ENCODE assay signal across 26 cellular contexts in genomic region chr9:123432331-123433236, GRCh38.
DNase-seq lines count a peak whose midpoint lies in the region; ATAC-seq, FAIRE-seq and TF ChIP-seq lines count a peak whose summit lies in the region.
"Had no signal": no experiment of that assay in that cellular context is flagged by ENCODE, and none has a peak within 500 bp of the region (broad histone marks: within the 10 kb centered on the region; RNA-seq: fewer than 3 reads in every experiment).

No MANE protein-coding gene starts in this region.

- H3K4me1 Mint-ChIP-seq in stimulated activated memory B cell treated with anti-CD40 and anti-IgM and Interleukin-4, amounts not matched to agents 10 μg/mL and 1 μg/mL and 100 μg/mL, for 72 hours = peaks cover 8% of the 10 kb centered on the region

- H3K9me3 Mint-ChIP-seq in stimulated activated memory B cell treated with anti-CD40 and anti-IgM and Interleukin-4, amounts not matched to agents 10 μg/mL and 1 μg/mL and 100 μg/mL, for 72 hours = peaks cover 4% of the 10 kb centered on the region
- H3K9me3 Mint-ChIP-seq: CD4-positive, alpha-beta T cell had no signal

- no peak for TF ChIP-seq EP300 in sigmoid colon (IDR thresholded peaks at IDR 0.05)

- TF ChIP-seq POLR2A in sigmoid colon (IDR thresholded peaks at IDR 0.05) = no peak

- H3K27me3 ChIP-seq in bronchial epithelial cell (ENCODE audit: control insufficient read depth, insufficient read depth, low read length) (no peaks in the 10 kb centered on the region), sigmoid colon (no peaks in the 10 kb centered on the region)
- H3K27me3 ChIP-seq: BLaER1 treated with 17β-estradiol and CSF1 and Interleukin-3, amounts not matched to agents 10 nM and 100 nM had no signal

- DNase-seq in HEK293T (ENCODE audit: extremely low spot score) (no peak), bronchial epithelial cell (ENCODE audit: low read depth) (no peak), mucosa of descending colon (no peak), Kasumi-1 (lab: John Stamatoyannopoulos, UW) (no peak), sigmoid colon (no peak)
- DNase-seq: AML-193; CD4-positive, alpha-beta T cell; GOT3; Karpas-422; MV-4-11; NCI-H1105; NCI-H1436 treated with DMSO at 0.1 percent for 48 hours; NCI-H187 treated with DMSO at 0.1 percent for 48 hours; NCI-H2107; NCI-H446; NCI-H524 treated with DMSO at 0.1 percent for 48 hours; NCI-H774; SK-N-SH had no signal

- ATAC-seq in mucosa of descending colon = peak; percentile 8
- ATAC-seq in stimulated activated memory B cell treated with anti-CD40 and anti-IgM and Interleukin-4, amounts not matched to agents 10 μg/mL and 1 μg/mL and 100 μg/mL, for 72 hours = peak; percentile 24
- ATAC-seq in HG02571 (IDR thresholded peaks at IDR 0.05; ENCODE audit: unreplicated experiment) = no peak
- ATAC-seq: A549, HCT116 had no signal

- no peak for TF ChIP-seq CTCF in bronchial epithelial cell (IDR thresholded peaks at IDR 0.05; ENCODE audit: insufficient read depth, low read length, severe bottlenecking)
- TF ChIP-seq CTCF in mucosa of descending colon (IDR thresholded peaks at IDR 0.05) = no peak
- no peak for TF ChIP-seq CTCF in sigmoid colon (IDR thresholded peaks at IDR 0.05)

- no peak overlapping the region for H3K4me3 Mint-ChIP-seq in stimulated activated memory B cell treated with anti-CD40 and anti-IgM and Interleukin-4, amounts not matched to agents 10 μg/mL and 1 μg/mL and 100 μg/mL, for 72 hours
- H3K4me3 Mint-ChIP-seq: CD4-positive, alpha-beta T cell had no signal

- POLR2A ChIA-PET in HEK293T (lab: Yijun Ruan, JAX) = no interaction called here

- WGBS in sigmoid colon, 2 donors = 97% methylated on average over 22 of the region's 22 CpGs

- H3K4me3 ChIP-seq in bronchial epithelial cell (ENCODE audit: low read depth, low read length) (no peak overlapping the region), mucosa of descending colon (no peak overlapping the region), sigmoid colon (no peak overlapping the region)
- H3K4me3 ChIP-seq: A549; BLaER1 treated with 17β-estradiol and CSF1 and Interleukin-3, amounts not matched to agents 10 nM and 100 nM had no signal

- FAIRE-seq in bronchial epithelial cell (lab: Jason Lieb, UNC) = peak; percentile 28
- FAIRE-seq: A549, D721Med, GM18507, RCC 7860 had no signal

- H3K27me3 Mint-ChIP-seq in stimulated activated memory B cell treated with anti-CD40 and anti-IgM and Interleukin-4, amounts not matched to agents 10 μg/mL and 1 μg/mL and 100 μg/mL, for 72 hours = no peaks in the 10 kb centered on the region
- H3K27me3 Mint-ChIP-seq: CD4-positive, alpha-beta T cell had no signal

- H3K27ac Mint-ChIP-seq in stimulated activated memory B cell treated with anti-CD40 and anti-IgM and Interleukin-4, amounts not matched to agents 10 μg/mL and 1 μg/mL and 100 μg/mL, for 72 hours = no peak overlapping the region
- H3K27ac Mint-ChIP-seq: CD4-positive, alpha-beta T cell had no signal

- H3K27ac ChIP-seq in sigmoid colon = no peak overlapping the region
- H3K27ac ChIP-seq: A549; BLaER1 treated with 17β-estradiol and CSF1 and Interleukin-3, amounts not matched to agents 10 nM and 100 nM had no signal

- H3K9me3 ChIP-seq in mucosa of descending colon (no peaks in the 10 kb centered on the region), sigmoid colon (no peaks in the 10 kb centered on the region)
- H3K9me3 ChIP-seq: SK-N-SH had no signal

- CTCF ChIA-PET in HEK293T (lab: Yijun Ruan, JAX) = interaction anchor here (1.1 kb wide), 1 partner anchor 23 kb away, joined by 3 read pairs; no protein-coding TSS in a partner anchor

- intact Hi-C loops in mucosa of descending colon (cut with DNase I, micrococcal nuclease) (no loop called here), sigmoid colon (cut with DNase I) (no loop called here)

- H3K36me3 Mint-ChIP-seq in stimulated activated memory B cell treated with anti-CD40 and anti-IgM and Interleukin-4, amounts not matched to agents 10 μg/mL and 1 μg/mL and 100 μg/mL, for 72 hours = peaks cover 81% of the 10 kb centered on the region

- H3K36me3 ChIP-seq in bronchial epithelial cell (ENCODE audit: control insufficient read depth, insufficient read depth, low read length) (peaks cover 1% of the 10 kb centered on the region), mucosa of descending colon (ENCODE audit: low read depth) (no peaks in the 10 kb centered on the region), sigmoid colon (peaks cover 0 to 43% (median 3%) of the 10 kb centered on the region in 4 donors)

- H3K4me1 ChIP-seq in mucosa of descending colon (ENCODE audit: low read depth) (no peaks in the 10 kb centered on the region), sigmoid colon (no peaks in the 10 kb centered on the region)
- H3K4me1 ChIP-seq: A549 had no signal

TF ChIP-seq in HEK293T, 16 proteins besides CTCF, POLR2A, EP300 and RAD21:
- TF ChIP-seq PKNOX1 (IDR thresholded peaks at IDR 0.05) (peak; percentile 56; the same call in 1 of the 2 replicates), L3MBTL2 (conservative IDR thresholded peaks at IDR 0.05) (no peak), FOXA1 (IDR thresholded peaks at IDR 0.05) (no peak)
